8 cellular contexts compared by ENCODE assay signal in the genomic region with DNA sequence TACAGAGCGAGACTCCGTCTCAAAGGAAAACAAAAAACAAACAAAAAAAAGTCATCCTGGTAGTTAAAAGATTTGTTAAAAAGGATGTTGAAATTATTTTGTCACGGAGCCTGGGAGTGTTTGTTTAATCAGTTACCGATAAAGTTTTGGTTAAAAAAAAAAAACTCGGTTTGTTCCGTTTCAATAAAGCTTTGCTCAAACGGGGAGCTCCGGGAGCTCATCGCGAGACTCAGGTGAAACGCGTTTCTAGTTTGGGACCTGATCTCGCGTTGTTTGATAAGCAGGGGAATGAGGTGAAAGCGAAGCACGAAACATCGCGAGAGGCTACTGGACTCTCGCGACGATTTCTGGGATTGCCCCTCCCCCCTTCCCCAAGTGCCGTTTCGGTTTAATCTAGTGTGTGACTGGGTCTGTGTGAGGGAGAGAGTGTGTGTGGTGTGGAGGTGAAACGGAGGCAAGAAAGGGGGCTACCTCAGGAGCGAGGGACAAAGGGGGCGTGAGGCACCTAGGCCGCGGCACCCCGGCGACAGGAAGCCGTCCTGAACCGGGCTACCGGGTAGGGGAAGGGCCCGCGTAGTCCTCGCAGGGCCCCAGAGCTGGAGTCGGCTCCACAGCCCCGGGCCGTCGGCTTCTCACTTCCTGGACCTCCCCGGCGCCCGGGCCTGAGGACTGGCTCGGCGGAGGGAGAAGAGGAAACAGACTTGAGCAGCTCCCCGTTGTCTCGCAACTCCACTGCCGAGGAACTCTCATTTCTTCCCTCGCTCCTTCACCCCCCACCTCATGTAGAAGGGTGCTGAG. TPM values are rescaled to one million over a fixed set of nuclear protein-coding genes. Genes with fewer than 3 reads are reported as not detected.
DNase-seq lines count a peak whose midpoint lies in the region; ATAC-seq and TF ChIP-seq lines count a peak whose summit lies in the region.

A gene (plus strand): TSS at position 374 of the 798 bp plus-strand sequence. CDS start 586 bp downstream, outside the sequence.

- CTCF ChIA-PET in CD4-positive, alpha-beta T cell (lab: Charles Lee), result interaction anchor here (0.6 to 1.8 kb wide), 6 partner anchors 10 to 269 kb away, joined by 3 to 6 read pairs (median 3); a partner anchor contains a TSS

- no peaks in the 10 kb centered on the region for H3K9me3 ChIP-seq in CD4-positive, alpha-beta T cell (ENCODE audit: control insufficient read depth, low read length)
- no peaks in the 10 kb centered on the region for H3K9me3 ChIP-seq in lower lobe of right lung

- H3K4me1 ChIP-seq in lower lobe of right lung, result peaks cover 35% of the 10 kb centered on the region

- intact Hi-C loops in CD4-positive, alpha-beta T cell (cut with DNase I, micrococcal nuclease), result loop anchor here (1.0 to 5.0 kb wide), 2 partner anchors 10 to 259 kb away; a partner anchor contains a TSS
- intact Hi-C loops in lower lobe of right lung (cut with DNase I), result no loop called here

- no peaks in the 10 kb centered on the region for H3K27me3 Mint-ChIP-seq in CD4-positive, alpha-beta T cell

- ATAC-seq in CD4-positive, alpha-beta T cell (ENCODE audit: poor library complexity), result peak; percentile 84
- ATAC-seq in GM19455 (IDR thresholded peaks at IDR 0.05; ENCODE audit: unreplicated experiment), result peak; percentile 67
- peak; percentile 96 for ATAC-seq in lower lobe of right lung

- TF ChIP-seq CTCF in CD4-positive, alpha-beta T cell (IDR thresholded peaks at IDR 0.05), result no peak
- TF ChIP-seq CTCF in lower lobe of right lung (IDR thresholded peaks at IDR 0.05), result no peak

- POLR2A ChIA-PET in CD4-positive, alpha-beta T cell (lab: Charles Lee), result interaction anchor here (0.6 to 4.7 kb wide), 30 partner anchors 11 to 1909 kb away, joined by 3 to 204 read pairs (median 4); a partner anchor contains a TSS

- peaks cover 43% of the 10 kb centered on the region for H3K4me1 Mint-ChIP-seq in CD4-positive, alpha-beta T cell (ENCODE audit: low read depth)

- H3K4me3 ChIP-seq in lower lobe of right lung, result peak within 1 kb of the TSS; percentile 98

- H3K9me3 Mint-ChIP-seq in CD4-positive, alpha-beta T cell, result no peaks in the 10 kb centered on the region

- no peaks in the 10 kb centered on the region for H3K36me3 ChIP-seq in lower lobe of right lung

- peak within 1 kb of the TSS; percentile 96 for H3K27ac ChIP-seq in CD4-positive, alpha-beta T cell (ENCODE audit: low read depth, low read length)
- H3K27ac ChIP-seq in lower lobe of right lung, result peak within 1 kb of the TSS; percentile 98

- H3K27me3 ChIP-seq in CD4-positive, alpha-beta T cell (ENCODE audit: control insufficient read depth, insufficient read depth, low read length), result no peaks in the 10 kb centered on the region
- H3K27me3 ChIP-seq in lower lobe of right lung (ENCODE audit: low read depth), result no peaks in the 10 kb centered on the region

- H3K36me3 Mint-ChIP-seq in CD4-positive, alpha-beta T cell (ENCODE audit: low read depth), result peaks cover 24% of the 10 kb centered on the region

- H3K4me3 Mint-ChIP-seq in CD4-positive, alpha-beta T cell, result peak within 1 kb of the TSS; percentile 94

- H3K27ac Mint-ChIP-seq in CD4-positive, alpha-beta T cell, result peak within 1 kb of the TSS; percentile 91

- DNase-seq in CD4-positive, alpha-beta T cell, result peak; percentile 89 to 96 (median 92)
- DNase-seq in HS-27A (ENCODE audit: low read depth) (peak; percentile 90), NK-92 (lab: John Stamatoyannopoulos, UW; ENCODE audit: unreplicated experiment) (peak; percentile 67), lower lobe of right lung (peak; percentile 94)
- peak; percentile 83 to 87 for DNase-seq in activated CD8-positive, alpha-beta memory T cell treated with anti-CD3 and anti-CD28 coated beads for 1 hour (ENCODE audit: extremely low read depth in 1 of 2, low read depth in 1 of 2)
- peak; percentile 92 for DNase-seq in effector CD4-positive, alpha-beta T cell
- DNase-seq in stimulated activated CD4-positive, alpha-beta T cell treated with anti-CD3 and anti-CD28 coated beads, TNF-alpha, amount 100 ng/mL, for 24 hours (ENCODE audit: low read depth in 3 of 3), result peak; percentile 91 to 93 (median 91)

RNA-seq across cellular contexts. Expression of the gene that starts here (rescaled TPM):
- total RNA-seq in CD4-positive, alpha-beta T cell, result 100 to 1,000 TPM in 1 of 2 experiments, 10 to 100 TPM in 1; 99.6 to 108 TPM
- total RNA-seq in lower lobe of right lung, result 53.7 TPM

Comparison
In these comparisons a context has a peak if more than half of its experiments do, and no peak if none do; other contexts are left out.
1. Peak in every context shown above with its lines: DNase-seq, ATAC-seq, H3K4me3 ChIP-seq and H3K27ac ChIP-seq.